In genomic region chr19:40165362-40165937, GRCh38 we compare ENCODE assay signal across 8 cellular contexts. TPM values are rescaled to one million over a fixed set of nuclear protein-coding genes. Genes with fewer than 3 reads are reported as not detected.
DNase-seq lines count a peak whose midpoint lies in the region; ATAC-seq and TF ChIP-seq lines count a peak whose summit lies in the region.

No MANE protein-coding gene starts in this region.

- H3K36me3 Mint-ChIP-seq in activated CD4-positive, alpha-beta T cell treated with anti-CD3 and anti-CD28 coated beads for 36 hours (ENCODE audit: low read depth), result no peaks in the 10 kb centered on the region

- H3K27ac ChIP-seq in dorsolateral prefrontal cortex, result peak overlapping the region in 9 of 59 donors; percentile 13 to 61 (median 43)

- no peaks in the 10 kb centered on the region for H3K27me3 ChIP-seq in dorsolateral prefrontal cortex

- no peaks in the 10 kb centered on the region for H3K9me3 Mint-ChIP-seq in activated CD4-positive, alpha-beta T cell treated with anti-CD3 and anti-CD28 coated beads for 36 hours (ENCODE audit: low read depth)

- H3K27me3 Mint-ChIP-seq in activated CD4-positive, alpha-beta T cell treated with anti-CD3 and anti-CD28 coated beads for 36 hours, result no peaks in the 10 kb centered on the region

- peak; percentile 90 for ATAC-seq in activated CD4-positive, alpha-beta T cell treated with anti-CD3 and anti-CD28 coated beads for 36 hours

- peak; percentile 82 for DNase-seq in ELF-1 (ENCODE audit: low read depth, low spot score)
- DNase-seq in Kasumi-1 (lab: John Stamatoyannopoulos, UW), result peak; percentile 65 to 78
- peak; percentile 84 for DNase-seq in activated CD4-positive, alpha-beta T cell treated with anti-CD3 and anti-CD28 coated beads for 36 hours
- peak in 7 of 10 donors; percentile 6 to 69 (median 44) for DNase-seq in dorsolateral prefrontal cortex
- peak; percentile 31 for DNase-seq in midbrain (lab: John Stamatoyannopoulos, UW)
- peak; percentile 8 to 56 (median 39) for DNase-seq in stimulated activated naive CD4-positive, alpha-beta T cell (lab: John Stamatoyannopoulos, UW)
- DNase-seq in NCI-H1105 treated with DMSO at 0.1 percent for 48 hours (lab: John Stamatoyannopoulos, UW), result no peak
- DNase-seq in NCI-H2081 treated with DMSO at 0.1 percent for 48 hours (lab: John Stamatoyannopoulos, UW), result no peak

- CTCF ChIA-PET in activated CD4-positive, alpha-beta T cell treated with anti-CD3 and anti-CD28 coated beads for 36 hours (lab: Charles Lee), result interaction anchor here (0.6 to 1.5 kb wide), 15 partner anchors 9 to 369 kb away, joined by 3 to 10 read pairs (median 3); partner anchors contain the start of gene PSMC4

- POLR2A ChIA-PET in activated CD4-positive, alpha-beta T cell treated with anti-CD3 and anti-CD28 coated beads for 36 hours (lab: Charles Lee), result no interaction called here

- H3K4me3 Mint-ChIP-seq in activated CD4-positive, alpha-beta T cell treated with anti-CD3 and anti-CD28 coated beads for 36 hours, result no peak overlapping the region

- intact Hi-C loops in activated CD4-positive, alpha-beta T cell treated with anti-CD3 and anti-CD28 coated beads for 36 hours (cut with DNase I, micrococcal nuclease), result loop anchor here (1.0 to 2.0 kb wide), 3 partner anchors 25 to 373 kb away; no protein-coding TSS in a partner anchor
- intact Hi-C loops in dorsolateral prefrontal cortex (cut with DNase I), result no loop called here

- H3K4me1 Mint-ChIP-seq in activated CD4-positive, alpha-beta T cell treated with anti-CD3 and anti-CD28 coated beads for 36 hours, result peaks cover 8% of the 10 kb centered on the region

- no peak overlapping the region for H3K4me3 ChIP-seq in dorsolateral prefrontal cortex

- H3K27ac Mint-ChIP-seq in activated CD4-positive, alpha-beta T cell treated with anti-CD3 and anti-CD28 coated beads for 36 hours, result no peak overlapping the region

- peak in 55 of 56 donors; percentile 20 to 71 (median 52) for TF ChIP-seq CTCF in dorsolateral prefrontal cortex (IDR thresholded peaks at IDR 0.05 in 54 of 56, conservative IDR thresholded peaks at IDR 0.05 in 2 of 56; ENCODE audit: low read depth in 1 of 56, partially characterized antibody in 56 of 56)

RNA-seq across cellular contexts. Expression of gene MAP3K10, which starts 25.8 kb away (rescaled TPM):
- total RNA-seq in activated CD4-positive, alpha-beta T cell treated with anti-CD3 and anti-CD28 coated beads for 36 hours, result 10 to 100 TPM in 1 of 2 experiments, 1 to 10 TPM in 1; 8.7 to 10.8 TPM
- total RNA-seq in dorsolateral prefrontal cortex, result 100 to 1,000 TPM in 114 of 120 experiments, 10 to 100 TPM in 6; 72.4 to 232 (median 136) TPM

RNA-seq across cellular contexts. Expression of gene TTC9B, which starts 52.7 kb away (rescaled TPM):
- not detected for total RNA-seq in activated CD4-positive, alpha-beta T cell treated with anti-CD3 and anti-CD28 coated beads for 36 hours
- total RNA-seq in dorsolateral prefrontal cortex, result 100 to 1,000 TPM in 13 of 120 experiments, 10 to 100 TPM in 107; 27.3 to 112 (median 74.4) TPM

Comparison
In these comparisons a context has a peak if more than half of its experiments do, and no peak if none do; other contexts are left out.
1. DNase-seq: peak in ELF-1 (single experiment), Kasumi-1 (2 of 2), activated CD4-positive, alpha-beta T cell treated with anti-CD3 and anti-CD28 coated beads for 36 hours (single experiment), dorsolateral prefrontal cortex (7 of 10), midbrain (single experiment) and stimulated activated naive CD4-positive, alpha-beta T cell (6 of 6); none in NCI-H1105 treated with DMSO at 0.1 percent for 48 hours (single experiment) and NCI-H2081 treated with DMSO at 0.1 percent for 48 hours (single experiment).
2. RNA of gene MAP3K10, which starts 25.8 kb away (total RNA-seq): 72.4 to 232 TPM in dorsolateral prefrontal cortex; 8.7 to 10.8 TPM in activated CD4-positive, alpha-beta T cell treated with anti-CD3 and anti-CD28 coated beads for 36 hours; every median in the first group is over 4 times any median in the second.
3. RNA of gene TTC9B, which starts 52.7 kb away (total RNA-seq): 27.3 to 112 TPM in dorsolateral prefrontal cortex; not detected in activated CD4-positive, alpha-beta T cell treated with anti-CD3 and anti-CD28 coated beads for 36 hours; every median in the first group is over 10 times any median in the second.
4. intact Hi-C loops: an anchor here in activated CD4-positive, alpha-beta T cell treated with anti-CD3 and anti-CD28 coated beads for 36 hours (1.0 to 2.0 kb wide); none called in dorsolateral prefrontal cortex.